Comparison of ENCODE assay signal across 8 cellular contexts in genomic region chr5:95760291-95761191, GRCh38. TPM values are rescaled to one million over a fixed set of nuclear protein-coding genes. Genes with fewer than 3 reads are reported as not detected.
DNase-seq lines count a peak whose midpoint lies in the region; ATAC-seq and TF ChIP-seq lines count a peak whose summit lies in the region.

No MANE protein-coding gene starts in this region.

- H3K27me3 Mint-ChIP-seq in nephron (ENCODE audit: low read depth), result no peaks in the 10 kb centered on the region

- POLR2A ChIA-PET in PC-3 (lab: Charles Lee; ENCODE audit: unreplicated experiment), result no interaction called here

- CTCF ChIA-PET in PC-3 (lab: Charles Lee), result no interaction called here

- peaks cover 41% of the 10 kb centered on the region for H3K4me1 Mint-ChIP-seq in nephron

- no peak overlapping the region for H3K4me3 Mint-ChIP-seq in nephron

- H3K27ac ChIP-seq in ACC112 (ENCODE audit: low read depth, low read length) (peak overlapping the region; percentile 93), PC-3 (ENCODE audit: low read length) (peak overlapping the region; percentile 40; the same call in 1 of the 2 replicates), duodenal mucosa (ENCODE audit: low read depth, low read length) (no peak overlapping the region)

- no TSS peak for BruUV-seq in PC-3 (replicated peaks; lab: Mats Ljungman, UMichigan)

- H2AFZ ChIP-seq in ACC112 (ENCODE audit: low read length, unreplicated experiment) (peak overlapping the region; percentile 4), PC-3 (ENCODE audit: low read length) (no peak overlapping the region)

- TF ChIP-seq CTCF in PC-3 (conservative IDR thresholded peaks at IDR 0.05; ENCODE audit: low read depth, low read length), result no peak
- no peak for TF ChIP-seq CTCF in nephron (IDR thresholded peaks at IDR 0.05; ENCODE audit: unreplicated experiment in 3 of 3)

- H3K4me3 ChIP-seq in ACC112 (ENCODE audit: low read depth, low read length) (peak overlapping the region; percentile 64), PC-3 (ENCODE audit: low read length) (no peak overlapping the region), duodenal mucosa (ENCODE audit: low read depth in 1 of 2, low read length in 2 of 2) (peak overlapping the region; percentile 8 to 38)

- H4K20me1 ChIP-seq in PC-3 (ENCODE audit: low read length), result no peaks in the 10 kb centered on the region

- H3K9me3 ChIP-seq in PC-3 (ENCODE audit: low read length) (no peaks in the 10 kb centered on the region), duodenal mucosa (ENCODE audit: control insufficient read depth in 1 of 2, low read length in 2 of 2) (no peaks in the 10 kb centered on the region)

- peak overlapping the region; percentile 24 for H3K4me2 ChIP-seq in PC-3 (ENCODE audit: low read length)

- H3K27ac Mint-ChIP-seq in nephron, result peak overlapping the region; percentile 79 to 86 (median 85)

- no peaks in the 10 kb centered on the region for H3K9me3 Mint-ChIP-seq in nephron

- peak; percentile 94 for ATAC-seq in GM18511 (IDR thresholded peaks at IDR 0.05; ENCODE audit: unreplicated experiment)
- ATAC-seq in HG02973 (IDR thresholded peaks at IDR 0.05; ENCODE audit: unreplicated experiment), result peak; percentile 87
- peak; percentile 64 for ATAC-seq in PC-3

- peaks cover 16% of the 10 kb centered on the region for H3K79me2 ChIP-seq in ACC112 (ENCODE audit: control insufficient read depth, insufficient read depth, low read length, unreplicated experiment)
- H3K79me2 ChIP-seq in PC-3 (ENCODE audit: low read length), result no peaks in the 10 kb centered on the region

- H3K27me3 ChIP-seq in ACC112 (ENCODE audit: insufficient read depth, low read length), result no peaks in the 10 kb centered on the region
- no peaks in the 10 kb centered on the region for H3K27me3 ChIP-seq in PC-3 (ENCODE audit: low read length)
- H3K27me3 ChIP-seq in duodenal mucosa (ENCODE audit: control insufficient read depth in 1 of 2, insufficient read depth in 2 of 2, low read length in 2 of 2), result no peaks in the 10 kb centered on the region

- peaks cover 45% of the 10 kb centered on the region for H3K4me1 ChIP-seq in ACC112 (ENCODE audit: control insufficient read depth, insufficient read depth, low read length, unreplicated experiment)
- H3K4me1 ChIP-seq in PC-3 (ENCODE audit: insufficient read depth, low read length), result peaks cover 35% of the 10 kb centered on the region
- H3K4me1 ChIP-seq in duodenal mucosa (ENCODE audit: control insufficient read depth in 1 of 2, insufficient read depth in 2 of 2, low read length in 2 of 2), result peaks cover 17 to 32% of the 10 kb centered on the region in 2 donors

- no peaks in the 10 kb centered on the region for H3F3A ChIP-seq in PC-3 (ENCODE audit: low read length, unreplicated experiment)

- peaks cover 56% of the 10 kb centered on the region for H3K36me3 Mint-ChIP-seq in nephron (ENCODE audit: low read depth)

- H3K9ac ChIP-seq in PC-3 (ENCODE audit: low read length), result no peak overlapping the region
- H3K9ac ChIP-seq in duodenal mucosa (ENCODE audit: low read depth in 1 of 2, low read length in 2 of 2), result peak overlapping the region in 1 of 2 donors; percentile 2

- DNase-seq in PC-3 (peak; percentile 49), ecto neural progenitor cell (ENCODE audit: low spot score) (no peak)
- DNase-seq in activated effector memory CD4-positive, alpha-beta T cell treated with Interleukin-2 at 50 U/mL for 16 hours, result no peak

- intact Hi-C loops in PC-3 (cut with micrococcal nuclease), result loop anchor here (2.0 kb wide), 1 partner anchor 30 kb away; the partner anchor contains the start of gene RHOBTB3

- H3K36me3 ChIP-seq in ACC112 (ENCODE audit: insufficient read depth, low read length), result peaks cover 22% of the 10 kb centered on the region
- no peaks in the 10 kb centered on the region for H3K36me3 ChIP-seq in PC-3 (ENCODE audit: low read depth, low read length)
- H3K36me3 ChIP-seq in duodenal mucosa (ENCODE audit: control insufficient read depth in 1 of 2, insufficient read depth in 2 of 2, low read length in 2 of 2), result peaks cover 0 to 7% of the 10 kb centered on the region in 2 donors

- H3K9me2 ChIP-seq in PC-3 (replicated peaks; ENCODE audit: low read length), result no peaks in the 10 kb centered on the region

RNA-seq across cellular contexts. Expression of gene RHOBTB3, which starts 29.4 kb away (rescaled TPM):
- total RNA-seq in PC-3 (2014; rRNA removed), result 14.2 and 16.3 TPM in 2 replicates
